In the genomic region with DNA sequence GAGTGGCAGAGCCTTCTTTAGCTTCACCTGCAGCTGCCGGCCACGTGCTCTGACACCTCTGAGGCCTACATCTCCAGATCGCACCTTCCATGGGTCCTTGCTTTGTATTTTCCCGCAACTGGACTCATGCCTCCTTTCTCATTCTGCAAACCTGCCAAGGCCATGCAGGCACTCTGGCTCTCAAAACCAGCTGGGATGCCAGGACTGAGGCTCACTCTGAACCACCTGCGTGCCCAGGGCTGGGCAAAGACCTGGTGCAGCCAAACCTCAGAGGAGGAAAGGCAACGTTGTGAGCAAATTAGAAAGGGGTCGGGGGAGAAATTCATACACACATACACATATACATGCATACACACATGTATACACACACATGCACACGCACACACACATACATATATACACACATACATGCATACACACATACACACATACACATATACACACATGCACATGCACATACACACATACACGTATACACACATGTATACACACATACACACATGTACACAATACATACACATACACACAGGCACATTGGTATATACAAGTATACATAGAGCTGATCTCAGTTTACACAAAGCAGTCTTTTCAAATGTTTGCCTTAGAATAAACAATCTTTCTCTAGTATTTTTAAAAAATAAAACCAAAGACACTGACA, we compare ENCODE assay signal across 27 cellular contexts.
"Had no signal": no experiment of that assay in that cellular context is flagged by ENCODE, and none has a peak within 500 bp of the region (broad histone marks: within the 10 kb centered on the region; RNA-seq: fewer than 3 reads in every experiment).

No MANE protein-coding gene starts in this region.

- DNase-seq: activated CD4-positive, alpha-beta T cell treated with anti-CD3 and anti-CD28 coated beads for 48 hours; activated CD4-positive, alpha-beta T cell treated with anti-CD3 and anti-CD28 coated beads, Interleukin-2, amount 50 U/mL, for 48 hours; activated CD8-positive, alpha-beta memory T cell treated with anti-CD3 and anti-CD28 coated beads, Interleukin-2, amount 50 U/mL, for 4 hours; activated gamma-delta T cell treated with Interleukin-2 at 50 U/mL for 16 hours; activated T-cell treated with anti-CD3 and anti-CD28 coated beads, Interleukin-2, amount 50 U/mL, for 4 hours; amygdala; colonic mucosa; effector memory CD4-positive, alpha-beta T cell; left ventricle myocardium superior; sigmoid colon; stimulated activated CD4-positive, alpha-beta T cell treated with anti-CD3 and anti-CD28 coated beads, Interleukin-15, amount 100 ng/mL, for 24 hours; stimulated activated CD4-positive, alpha-beta T cell treated with anti-CD3 and anti-CD28 coated beads, Interleukin-2, amount 100 ng/mL, for 24 hours; stimulated activated naive CD4-positive, alpha-beta T cell; T-helper 9 cell had no signal

- FAIRE-seq: frontal cortex, islet of Langerhans, TTC549 had no signal

- H3K4me3 ChIP-seq: breast epithelium, colonic mucosa, dorsolateral prefrontal cortex, sigmoid colon, smooth muscle cell, tibial nerve had no signal

- H3K9me3 ChIP-seq: breast epithelium, colonic mucosa, neutrophil, sigmoid colon, tibial nerve had no signal

- H3K4me3 Mint-ChIP-seq: activated T-cell treated with anti-CD3 and anti-CD28 coated beads, Interleukin-2, amount 50 U/mL, for 4 hours; activated T-helper 17 cell treated with anti-CD3 and anti-CD28 coated beads, Interleukin-2, amount 50 U/mL, for 72 hours; central memory CD8-positive, alpha-beta T cell; nephron had no signal

- ATAC-seq: activated CD4-positive, CD25-positive, alpha-beta regulatory T cell treated with anti-CD3 and anti-CD28 coated beads, Interleukin-2, amount 50 U/mL, for 24 hours; activated T-cell treated with anti-CD3 and anti-CD28 coated beads, Interleukin-2, amount 50 U/mL, for 4 hours; activated T-helper 17 cell treated with anti-CD3 and anti-CD28 coated beads, Interleukin-2, amount 50 U/mL, for 72 hours; left ventricle myocardium superior had no signal

- H3K4me2 ChIP-seq: smooth muscle cell had no signal

- H3K27ac Mint-ChIP-seq: activated T-helper 17 cell treated with anti-CD3 and anti-CD28 coated beads, Interleukin-2, amount 50 U/mL, for 72 hours; nephron had no signal

- H3K27ac ChIP-seq: breast epithelium, colonic mucosa, dorsolateral prefrontal cortex, neutrophil, sigmoid colon, tibial nerve, VCaP had no signal

- H3K27me3 Mint-ChIP-seq: activated T-helper 17 cell treated with anti-CD3 and anti-CD28 coated beads, Interleukin-2, amount 50 U/mL, for 72 hours; central memory CD8-positive, alpha-beta T cell had no signal

- H3K27me3 ChIP-seq: breast epithelium, colonic mucosa, neutrophil, sigmoid colon, tibial nerve had no signal

- H3K36me3 ChIP-seq: breast epithelium, colonic mucosa, neutrophil, sigmoid colon, tibial nerve had no signal

- H3K9me3 Mint-ChIP-seq: activated T-cell treated with anti-CD3 and anti-CD28 coated beads, Interleukin-2, amount 50 U/mL, for 4 hours; activated T-helper 17 cell treated with anti-CD3 and anti-CD28 coated beads, Interleukin-2, amount 50 U/mL, for 72 hours; central memory CD8-positive, alpha-beta T cell; nephron had no signal

- H3K4me1 ChIP-seq: breast epithelium, colonic mucosa, sigmoid colon, tibial nerve had no signal

- H3K4me1 Mint-ChIP-seq: activated T-helper 17 cell treated with anti-CD3 and anti-CD28 coated beads, Interleukin-2, amount 50 U/mL, for 72 hours; central memory CD8-positive, alpha-beta T cell; nephron had no signal
